38 cellular contexts compared by ENCODE assay signal in the genomic region with DNA sequence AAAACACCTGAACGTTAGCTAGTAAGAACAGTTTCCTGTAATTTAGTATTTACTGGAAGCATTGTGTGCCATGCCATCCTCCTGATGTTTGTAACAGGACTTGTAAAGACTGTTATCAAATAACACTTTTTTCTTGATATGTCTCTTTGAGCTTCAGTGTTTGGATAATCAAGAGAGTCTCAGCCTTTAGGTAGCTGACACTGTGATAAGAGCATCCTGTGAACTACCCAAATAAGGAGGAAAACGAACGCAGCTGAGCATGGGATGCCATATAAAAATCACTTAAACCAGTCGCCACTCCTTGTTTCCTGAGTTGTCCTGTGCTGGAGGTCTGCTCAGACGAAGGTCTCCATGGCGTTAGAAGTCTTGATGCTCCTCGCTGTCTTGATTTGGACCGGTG. TPM values are rescaled to one million over a fixed set of nuclear protein-coding genes. Genes with fewer than 3 reads are reported as not detected.
"Had no signal": no experiment of that assay in that cellular context is flagged by ENCODE, and none has a peak within 500 bp of the region (broad histone marks: within the 10 kb centered on the region; RNA-seq: fewer than 3 reads in every experiment).

A gene with protein sequence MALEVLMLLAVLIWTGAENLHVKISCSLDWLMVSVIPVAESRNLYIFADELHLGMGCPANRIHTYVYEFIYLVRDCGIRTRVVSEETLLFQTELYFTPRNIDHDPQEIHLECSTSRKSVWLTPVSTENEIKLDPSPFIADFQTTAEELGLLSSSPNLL (plus strand): TSS at position 301 of the 400 bp plus-strand sequence. CDS start 51 bp downstream, at position 352.

- H3K36me3 ChIP-seq: MG63 had no signal

- H3K9me3 ChIP-seq: MG63 had no signal

- H3K4me3 ChIP-seq: MG63 had no signal

- H3K27me3 ChIP-seq: MG63 had no signal

- DNase-seq: Karpas-422, Kasumi-1, MG63, MM.1S, MV-4-11, NCI-H1048, NCI-H1092, NCI-H1092 treated with DMSO at 0.1 percent for 48 hours, NCI-H1105, NCI-H1105 treated with DMSO at 0.1 percent for 48 hours, NCI-H1417, NCI-H1417 treated with DMSO at 0.1 percent for 48 hours, NCI-H1436, NCI-H1436 treated with DMSO at 0.1 percent for 48 hours, NCI-H146, NCI-H1694, NCI-H1694 treated with DMSO at 0.1 percent for 48 hours, NCI-H187, NCI-H187 treated with DMSO at 0.1 percent for 48 hours, NCI-H1930, NCI-H2029, NCI-H2029 treated with DMSO at 0.1 percent for 48 hours, NCI-H2081, NCI-H2081 treated with DMSO at 0.1 percent for 48 hours, NCI-H2107, NCI-H2171, NCI-H2171 treated with DMSO at 0.1 percent for 48 hours, NCI-H2227 treated with DMSO at 0.1 percent for 48 hours, NCI-H226, NCI-H345, NCI-H446, NCI-H446 treated with DMSO at 0.1 percent for 48 hours, NCI-H510A, NCI-H510A treated with DMSO at 0.1 percent for 48 hours had no signal

RNA-seq across cellular contexts. Expression of the gene that starts here (rescaled TPM):
- total RNA-seq: LHCN-M2, M059J, MCF 10A, NCI-H460 had no signal
